Comparison of ENCODE assay signal across 9 cellular contexts in genomic region chr5:38212307-38212706, GRCh38. TPM values are rescaled to one million over a fixed set of nuclear protein-coding genes. Genes with fewer than 3 reads are reported as not detected.
"Had no signal": no experiment of that assay in that cellular context is flagged by ENCODE, and none has a peak within 500 bp of the region (broad histone marks: within the 10 kb centered on the region; RNA-seq: fewer than 3 reads in every experiment).

No MANE protein-coding gene starts in this region.

- FAIRE-seq: HTR-8/SVneo had no signal

- DNase-seq: IMR-90, KBM-7, KG1 had no signal

- H3K4me2 ChIP-seq: KMS-11 had no signal

- H3K27ac ChIP-seq: HL-60, KMS-11 had no signal

- H3K9ac ChIP-seq: KMS-11 had no signal

RNA-seq across cellular contexts. Expression of gene EGFLAM, which starts 46.1 kb away (rescaled TPM):
- total RNA-seq: HT-29, HT1080 had no signal
- polyA plus RNA-seq: IgD-negative memory B cell had no signal
